ENCODE assay signal across 20 cellular contexts in genomic region chr20:46324379-46324778, GRCh38. TPM values are rescaled to one million over a fixed set of nuclear protein-coding genes. Genes with fewer than 3 reads are reported as not detected.
"Had no signal": no experiment of that assay in that cellular context is flagged by ENCODE, and none has a peak within 500 bp of the region (broad histone marks: within the 10 kb centered on the region; RNA-seq: fewer than 3 reads in every experiment).

No MANE protein-coding gene starts in this region.

- H3K4me3 ChIP-seq: dorsolateral prefrontal cortex, esophagus muscularis mucosa, hepatocyte, sigmoid colon, skin epidermis, thoracic aorta, transverse colon had no signal

- DNase-seq: cortex of kidney; dorsolateral prefrontal cortex; effector CD8-positive, alpha-beta T cell; foreskin melanocyte; kidney glomerular epithelial cell; mammary epithelial cell; naive thymus-derived CD8-positive, alpha-beta T cell; sigmoid colon; stimulated activated CD4-positive, alpha-beta T cell treated with anti-CD3 and anti-CD28 coated beads, Interleukin-2, amount 100 ng/mL, for 24 hours; stimulated activated CD4-positive, alpha-beta T cell treated with anti-CD3 and anti-CD28 coated beads, Interleukin-4, amount 100 ng/mL, for 4 hours; stimulated activated naive B cell treated with anti-CD40 and anti-IgM and Interleukin-4, amounts not matched to agents 10 μg/mL and 1 μg/mL and 100 μg/mL, for 72 hours; stimulated activated naive CD8-positive, alpha-beta T cell treated with anti-CD3 and anti-CD28 coated beads, Interleukin-15, amount 100 ng/mL, for 72 hours; transverse colon had no signal

RNA-seq across cellular contexts. Expression of gene CDH22, which starts 16.1 kb away (rescaled TPM):
- total RNA-seq: hepatocyte; mammary epithelial cell; mononuclear cell; naive thymus-derived CD8-positive, alpha-beta T cell; osteoblast; pulmonary artery endothelial cell; thoracic aorta; transverse colon had no signal
- polyA plus RNA-seq: hepatocyte; mammary epithelial cell; naive thymus-derived CD8-positive, alpha-beta T cell had no signal
